Comparison of ENCODE assay signal across 11 cellular contexts in genomic region chrX:155632424-155633100, GRCh38. TPM values are rescaled to one million over a fixed set of nuclear protein-coding genes. Genes with fewer than 3 reads are reported as not detected.
A peak's percentile ranks its signal among the peaks of the same experiment; 100 is the strongest.
DNase-seq lines count a peak whose midpoint lies in the region; ATAC-seq and TF ChIP-seq lines count a peak whose summit lies in the region.
"Had no signal": no experiment of that assay in that cellular context is flagged by ENCODE, and none has a peak within 500 bp of the region (broad histone marks: within the 10 kb centered on the region; RNA-seq: fewer than 3 reads in every experiment).

No MANE protein-coding gene starts in this region.

- no peaks in the 10 kb centered on the region for H3K79me2 ChIP-seq in Loucy (ENCODE audit: insufficient read depth, low read length)

- H3K9me3 ChIP-seq in Loucy (ENCODE audit: insufficient read depth, low read depth, low read length) = no peaks in the 10 kb centered on the region; the same call in 1 of the 2 replicates
- H3K9me3 ChIP-seq in thymus (ENCODE audit: control insufficient read depth) = no peaks in the 10 kb centered on the region

- H3K4me1 Mint-ChIP-seq in activated T-cell treated with anti-CD3 and anti-CD28 coated beads, Interleukin-2, amount 50 U/mL, for 72 hours (ENCODE audit: low read depth) = peaks cover 10% of the 10 kb centered on the region
- peaks cover 5% of the 10 kb centered on the region for H3K4me1 Mint-ChIP-seq in central memory CD8-positive, alpha-beta T cell

- H3K27ac Mint-ChIP-seq in activated T-cell treated with anti-CD3 and anti-CD28 coated beads, Interleukin-2, amount 50 U/mL, for 72 hours = peak overlapping the region; percentile 87
- peak overlapping the region; percentile 75 for H3K27ac Mint-ChIP-seq in central memory CD8-positive, alpha-beta T cell (ENCODE audit: low read depth)

- no peak overlapping the region for H3K9ac ChIP-seq in Loucy (ENCODE audit: low read depth, low read length, poor library complexity, severe bottlenecking)

- TF ChIP-seq CTCF in Loucy (conservative IDR thresholded peaks at IDR 0.05; ENCODE audit: low read length) = no peak

- H3K36me3 ChIP-seq in Loucy (ENCODE audit: insufficient read depth, low read length) (no peaks in the 10 kb centered on the region), thymus (ENCODE audit: control insufficient read depth, insufficient read depth) (no peaks in the 10 kb centered on the region)
- H3K36me3 ChIP-seq: adrenal gland had no signal

- 66% methylated on average over 3 of the region's 3 CpGs for WGBS in thymus

- H3K4me3 ChIP-seq in Loucy (ENCODE audit: low read length, poor library complexity, severe bottlenecking) (peak overlapping the region; percentile 35), thymus (ENCODE audit: low read length) (no peak overlapping the region)
- H3K4me3 ChIP-seq: adrenal gland had no signal

- H2AFZ ChIP-seq in Loucy (ENCODE audit: low read length) = peak overlapping the region; percentile 76; the same call in 1 of the 2 replicates

- no peaks in the 10 kb centered on the region for H3K4me1 ChIP-seq in Loucy (ENCODE audit: insufficient read depth, low read length, poor library complexity, severe bottlenecking)
- no peaks in the 10 kb centered on the region for H3K4me1 ChIP-seq in thymus (ENCODE audit: control insufficient read depth, insufficient read depth, low read length)
- H3K4me1 ChIP-seq: adrenal gland had no signal

- ATAC-seq in activated T-cell treated with anti-CD3 and anti-CD28 coated beads, Interleukin-2, amount 50 U/mL, for 72 hours (replicated peaks in 1 of 2) = peak; percentile 94 to 96
- peak; percentile 72 for ATAC-seq in central memory CD8-positive, alpha-beta T cell (replicated peaks; ENCODE audit: extremely low read depth, poor library complexity, severe bottlenecking)

- H3K36me3 Mint-ChIP-seq in activated T-cell treated with anti-CD3 and anti-CD28 coated beads, Interleukin-2, amount 50 U/mL, for 72 hours (ENCODE audit: insufficient read depth in 2 of 2) = peaks cover 5 to 17% of the 10 kb centered on the region in 2 donors
- H3K36me3 Mint-ChIP-seq in central memory CD8-positive, alpha-beta T cell (ENCODE audit: insufficient read depth) = peaks cover 2% of the 10 kb centered on the region

- H3F3A ChIP-seq in Loucy (ENCODE audit: low read depth) = no peaks in the 10 kb centered on the region

- peak overlapping the region; percentile 51 to 85 for H3K4me3 Mint-ChIP-seq in activated T-cell treated with anti-CD3 and anti-CD28 coated beads, Interleukin-2, amount 50 U/mL, for 72 hours
- H3K4me3 Mint-ChIP-seq in central memory CD8-positive, alpha-beta T cell = peak overlapping the region; percentile 62

- H3K27ac ChIP-seq in thymus (ENCODE audit: low read depth) = peak overlapping the region; percentile 42
- H3K27ac ChIP-seq: adrenal gland had no signal

- no peaks in the 10 kb centered on the region for H3K9me2 ChIP-seq in Loucy (replicated peaks; ENCODE audit: low read depth, low read length)

- no peaks in the 10 kb centered on the region for H4K20me1 ChIP-seq in Loucy (ENCODE audit: insufficient read depth, low read length, poor library complexity, severe bottlenecking)

- no peaks in the 10 kb centered on the region for H3K27me3 Mint-ChIP-seq in activated T-cell treated with anti-CD3 and anti-CD28 coated beads, Interleukin-2, amount 50 U/mL, for 72 hours (ENCODE audit: low read depth)
- no peaks in the 10 kb centered on the region for H3K27me3 Mint-ChIP-seq in central memory CD8-positive, alpha-beta T cell

- peaks cover 6 to 12% of the 10 kb centered on the region in 2 donors for H3K9me3 Mint-ChIP-seq in activated T-cell treated with anti-CD3 and anti-CD28 coated beads, Interleukin-2, amount 50 U/mL, for 72 hours
- H3K9me3 Mint-ChIP-seq in central memory CD8-positive, alpha-beta T cell = peaks cover 5% of the 10 kb centered on the region

- DNase-seq in activated T-cell treated with anti-CD3 and anti-CD28 coated beads, Interleukin-2, amount 50 U/mL, for 72 hours = peak in 1 of 2 donors; percentile 19
- no peak for DNase-seq in activated T-cell treated with anti-CD3 and anti-CD28 coated beads, Interleukin-2, amount 50 U/mL, for 48 hours
- no peak for DNase-seq in central memory CD8-positive, alpha-beta T cell (ENCODE audit: low spot score in 2 of 2)
- DNase-seq in NCI-H1436 (lab: John Stamatoyannopoulos, UW) (no peak), cerebellar nuclear complex (lab: John Stamatoyannopoulos, UW) (no peak), CD1c-positive myeloid dendritic cell (ENCODE audit: extremely low spot score) (no peak)
- DNase-seq: adrenal gland, DMS153, NCI-H774 had no signal

- H3K27me3 ChIP-seq in Loucy (ENCODE audit: insufficient read depth, low read length, poor library complexity, severe bottlenecking) (no peaks in the 10 kb centered on the region), thymus (ENCODE audit: control insufficient read depth, insufficient read depth) (no peaks in the 10 kb centered on the region)
- H3K27me3 ChIP-seq: adrenal gland had no signal

- H3K4me2 ChIP-seq in Loucy (ENCODE audit: low read depth, low read length, poor library complexity, severe bottlenecking) = peak overlapping the region; percentile 32

RNA-seq across cellular contexts. Expression of gene TMLHE, which starts 19.8 kb away (rescaled TPM):
- 10 to 100 TPM; 19.5 to 20.7 TPM for total RNA-seq in activated T-cell treated with anti-CD3 and anti-CD28 coated beads, Interleukin-2, amount 50 U/mL, for 72 hours
- 7.8 TPM for polyA plus RNA-seq in thymus

RNA-seq across cellular contexts. Expression of gene SPRY3, which starts 20.2 kb away (rescaled TPM):
- total RNA-seq in activated T-cell treated with anti-CD3 and anti-CD28 coated beads, Interleukin-2, amount 50 U/mL, for 72 hours = under 1 TPM; 0.36 to 0.46 TPM
- polyA plus RNA-seq in thymus = 0.30 TPM
